In the genomic region with DNA sequence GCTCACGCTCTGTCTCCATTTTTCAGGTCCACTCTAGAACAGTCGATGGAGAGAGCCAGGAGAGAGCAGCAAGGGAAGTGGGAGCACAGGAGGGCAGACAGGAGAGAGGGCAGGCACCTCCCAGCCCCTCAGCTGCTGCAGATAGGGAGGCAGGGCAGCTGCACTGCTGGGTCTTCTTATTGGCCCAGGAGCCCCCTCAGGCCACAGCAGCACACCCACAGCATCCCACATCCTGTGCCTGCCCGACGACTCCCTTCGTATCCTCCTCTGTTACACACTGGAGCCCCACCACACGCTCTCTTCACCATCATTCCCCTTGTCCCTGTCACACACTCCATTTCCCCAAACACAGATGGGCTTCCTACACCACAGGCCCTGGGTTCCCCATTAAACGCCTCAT, we compare ENCODE assay signal across 19 cellular contexts. TPM values are rescaled to one million over a fixed set of nuclear protein-coding genes. Genes with fewer than 3 reads are reported as not detected.
"Had no signal": no experiment of that assay in that cellular context is flagged by ENCODE, and none has a peak within 500 bp of the region (broad histone marks: within the 10 kb centered on the region; RNA-seq: fewer than 3 reads in every experiment).

No MANE protein-coding gene starts in this region.

- H3K4me3 Mint-ChIP-seq: activated T-helper 1 cell treated with anti-CD3 and anti-CD28 coated beads, Interleukin-12 subunit alpha, Interleukin-12 subunit beta, Interleukin-2, Interleukin-4 antibody, amounts not matched to agents 30 ng/mL and 10 ng/mL and 1 ng/mL, durations not matched to agents 14 hours and 24 hours and 36 hours; memory B cell; nephron; T-helper 17 cell; type B pancreatic cell had no signal

- H3K4me3 ChIP-seq: gastroesophageal sphincter, left ventricle myocardium inferior, suprapubic skin had no signal

- H3K27me3 ChIP-seq: gastroesophageal sphincter, suprapubic skin had no signal

- H3K36me3 ChIP-seq: suprapubic skin had no signal

- H3K9me3 ChIP-seq: gastroesophageal sphincter, left ventricle myocardium inferior, suprapubic skin had no signal

- DNase-seq: activated CD4-positive, alpha-beta T cell treated with anti-CD3 and anti-CD28 coated beads, Interleukin-2, amount 50 U/mL, for 4 hours; activated CD4-positive, CD25-positive, alpha-beta regulatory T cell treated with anti-CD3 and anti-CD28 coated beads, Interleukin-2, amount 50 U/mL, for 72 hours; activated naive CD4-positive, alpha-beta T cell; central memory CD4-positive, alpha-beta T cell; cortex of kidney; effector memory CD4-positive, alpha-beta T cell; left ventricle myocardium inferior; stimulated activated CD4-positive, alpha-beta T cell treated with anti-CD3 and anti-CD28 coated beads, Interleukin-2, amount 100 ng/mL, for 24 hours; stimulated activated naive CD4-positive, alpha-beta T cell; T-helper 17 cell had no signal

- H3K27ac ChIP-seq: epithelial cell of prostate, gastroesophageal sphincter, left ventricle myocardium inferior, suprapubic skin had no signal

- ATAC-seq: gastroesophageal sphincter, sciatic nerve, T-helper 17 cell had no signal

- H3K4me1 ChIP-seq: gastroesophageal sphincter, left ventricle myocardium inferior, suprapubic skin had no signal

- H3K27me3 Mint-ChIP-seq: memory B cell, T-helper 17 cell had no signal

- H3K9me3 Mint-ChIP-seq: activated T-helper 1 cell treated with anti-CD3 and anti-CD28 coated beads, Interleukin-12 subunit alpha, Interleukin-12 subunit beta, Interleukin-2, Interleukin-4 antibody, amounts not matched to agents 30 ng/mL and 10 ng/mL and 1 ng/mL, durations not matched to agents 14 hours and 24 hours and 36 hours; memory B cell; nephron; type B pancreatic cell had no signal

- H3K27ac Mint-ChIP-seq: activated T-helper 1 cell treated with anti-CD3 and anti-CD28 coated beads, Interleukin-12 subunit alpha, Interleukin-12 subunit beta, Interleukin-2, Interleukin-4 antibody, amounts not matched to agents 30 ng/mL and 10 ng/mL and 1 ng/mL, durations not matched to agents 14 hours and 24 hours and 36 hours; memory B cell; nephron; T-helper 17 cell; type B pancreatic cell had no signal

- H3K4me1 Mint-ChIP-seq: memory B cell, nephron had no signal

RNA-seq across cellular contexts. Expression of a gene that starts 13.7 kb away (rescaled TPM):
- total RNA-seq: pulmonary artery endothelial cell had no signal
